In genomic region chr19:12464769-12465725, GRCh38 we compare ENCODE assay signal across 1 cellular context.
TF ChIP-seq lines count a peak whose summit lies in the region.

No MANE protein-coding gene starts in this region.

TF ChIP-seq in HEK293, 187 proteins besides CTCF, POLR2A, EP300 and RAD21 (continued from another document):
- TF ChIP-seq ZNF518A (tag by site-specific recombination; conservative IDR thresholded peaks at IDR 0.05; ENCODE audit: low read depth) (no peak), ZNF660 (tag by site-specific recombination; IDR thresholded peaks at IDR 0.05) (no peak), ZFP37 (tag by site-specific recombination; IDR thresholded peaks at IDR 0.05) (no peak), ZNF501 (tag by site-specific recombination; IDR thresholded peaks at IDR 0.05) (no peak), ZNF366 (tag by site-specific recombination; conservative IDR thresholded peaks at IDR 0.05) (no peak), ZBTB49 (tag by site-specific recombination; IDR thresholded peaks at IDR 0.05; ENCODE audit: low read depth) (no peak), WT1 (tag by site-specific recombination; IDR thresholded peaks at IDR 0.05) (no peak)
- TF ChIP-seq, protein P1, sequence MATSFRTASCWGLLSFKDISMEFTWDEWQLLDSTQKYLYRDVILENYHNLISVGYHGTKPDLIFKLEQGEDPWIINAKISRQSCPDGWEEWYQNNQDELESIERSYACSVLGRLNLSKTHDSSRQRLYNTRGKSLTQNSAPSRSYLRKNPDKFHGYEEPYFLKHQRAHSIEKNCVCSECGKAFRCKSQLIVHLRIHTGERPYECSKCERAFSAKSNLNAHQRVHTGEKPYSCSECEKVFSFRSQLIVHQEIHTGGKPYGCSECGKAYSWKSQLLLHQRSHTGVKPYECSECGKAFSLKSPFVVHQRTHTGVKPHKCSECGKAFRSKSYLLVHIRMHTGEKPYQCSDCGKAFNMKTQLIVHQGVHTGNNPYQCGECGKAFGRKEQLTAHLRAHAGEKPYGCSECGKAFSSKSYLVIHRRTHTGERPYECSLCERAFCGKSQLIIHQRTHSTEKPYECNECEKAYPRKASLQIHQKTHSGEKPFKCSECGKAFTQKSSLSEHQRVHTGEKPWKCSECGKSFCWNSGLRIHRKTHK (tag by site-specific recombination; IDR thresholded peaks at IDR 0.05) = no peak
